In genomic region chr4:109121561-109121960, GRCh38 we compare ENCODE assay signal across 27 cellular contexts.
"Had no signal": no experiment of that assay in that cellular context is flagged by ENCODE, and none has a peak within 500 bp of the region (broad histone marks: within the 10 kb centered on the region; RNA-seq: fewer than 3 reads in every experiment).

No MANE protein-coding gene starts in this region.

- H3K4me3 ChIP-seq: stomach, suprapubic skin, testis, thoracic aorta, thyroid gland, tibial artery, tibial nerve, transverse colon, upper lobe of left lung, upper lobe of right lung, uterus, vagina had no signal

- H3K4me1 ChIP-seq: stomach, suprapubic skin, testis, thyroid gland, tibial artery, tibial nerve, transverse colon, upper lobe of left lung, upper lobe of right lung, uterus, vagina had no signal

- FAIRE-seq: urothelium cell line had no signal

- DNase-seq: stimulated activated CD4-positive, alpha-beta T cell treated with anti-CD3 and anti-CD28 coated beads, Interleukin-2, amount 100 ng/mL, for 48 hours; stimulated activated CD4-positive, alpha-beta T cell treated with anti-CD3 and anti-CD28 coated beads, Interleukin-4, amount 100 ng/mL, for 1 hour; stimulated activated CD4-positive, alpha-beta T cell treated with anti-CD3 and anti-CD28 coated beads, Interleukin-4, amount 100 ng/mL, for 24 hours; stimulated activated CD4-positive, alpha-beta T cell treated with anti-CD3 and anti-CD28 coated beads, Interleukin-4, amount 100 ng/mL, for 4 hours; stimulated activated CD8-positive, alpha-beta memory T cell treated with anti-CD3 and anti-CD28 coated beads, Interleukin-4, amount 100 ng/mL, for 48 hours; stimulated activated naive B cell treated with anti-CD40 and anti-IgM and Interleukin-4, amounts not matched to agents 10 μg/mL and 1 μg/mL and 100 μg/mL, for 72 hours; stimulated activated naive CD4-positive, alpha-beta T cell; stimulated activated naive CD4-positive, alpha-beta T cell treated with Interleukin-2 at 50 U/mL for 16 hours; stimulated activated naive CD8-positive, alpha-beta T cell treated with anti-CD3 and anti-CD28 coated beads, Interleukin-15, amount 100 ng/mL, for 72 hours; stimulated activated naive CD8-positive, alpha-beta T cell treated with anti-CD3 and anti-CD28 coated beads, Interleukin-15, Interleukin-2, amounts not matched to agents 100 U/mL and 50 U/mL, for 24 hours; stomach; substantia nigra; testis; thyroid gland; tibial artery; transverse colon; trophoblast cell; upper lobe of left lung; upper lobe of right lung; uterus had no signal

- H3K27me3 ChIP-seq: stomach, suprapubic skin, testis, thyroid gland, tibial artery, tibial nerve, transverse colon, upper lobe of left lung, upper lobe of right lung, uterus, vagina had no signal

- ATAC-seq: stimulated activated effector memory CD8-positive, alpha-beta T cell treated with anti-CD3 and anti-CD28 coated beads, Interleukin-12 subunit alpha, Interleukin-12 subunit beta, amount 100 ng/mL, for 72 hours; stimulated activated memory B cell treated with anti-CD40 and anti-IgM and Interleukin-4, amounts not matched to agents 10 μg/mL and 1 μg/mL and 100 μg/mL, for 72 hours; stimulated activated naive B cell treated with anti-CD40 and anti-IgM and Interleukin-4, amounts not matched to agents 10 μg/mL and 1 μg/mL and 100 μg/mL, for 72 hours; stimulated activated naive CD8-positive, alpha-beta T cell treated with anti-CD3 and anti-CD28 coated beads, Interleukin-15, amount 100 ng/mL, for 72 hours; stimulated activated naive CD8-positive, alpha-beta T cell treated with anti-CD3 and anti-CD28 coated beads, Interleukin-15, Interleukin-2, amounts not matched to agents 100 U/mL and 50 U/mL, for 24 hours; upper lobe of right lung had no signal

- H3K9me3 ChIP-seq: suprapubic skin, testis, thoracic aorta, thyroid gland, tibial artery, tibial nerve, transverse colon, upper lobe of left lung, upper lobe of right lung, uterus, vagina had no signal

- H3K36me3 ChIP-seq: stomach, suprapubic skin, thoracic aorta, thyroid gland, tibial artery, tibial nerve, transverse colon, upper lobe of left lung, upper lobe of right lung, uterus, vagina had no signal

- H3K27ac ChIP-seq: stomach, suprapubic skin, testis, thoracic aorta, thyroid gland, tibial artery, tibial nerve, transverse colon, upper lobe of left lung, upper lobe of right lung, uterus, vagina had no signal
